11 cellular contexts compared by ENCODE assay signal in genomic region chr11:3156282-3156660, GRCh38. TPM values are rescaled to one million over a fixed set of nuclear protein-coding genes. Genes with fewer than 3 reads are reported as not detected.
DNase-seq lines count a peak whose midpoint lies in the region; TF ChIP-seq lines count a peak whose summit lies in the region.
"Had no signal": no experiment of that assay in that cellular context is flagged by ENCODE, and none has a peak within 500 bp of the region (broad histone marks: within the 10 kb centered on the region; RNA-seq: fewer than 3 reads in every experiment).

No MANE protein-coding gene starts in this region.

- DNase-seq in HFF-Myc (ENCODE audit: extremely low read depth, low read depth) (peak; percentile 52), brain microvascular endothelial cell (peak; percentile 45), T1000 (lab: John Stamatoyannopoulos, UW) (no peak), HT-29 (ENCODE audit: low spot score) (no peak), SKM-1 (lab: John Stamatoyannopoulos, UW; ENCODE audit: unreplicated experiment) (no peak)
- no peak for DNase-seq in effector memory CD4-positive, alpha-beta T cell
- DNase-seq: COR-L47, NCI-H1436, NCI-H82 had no signal

- TF ChIP-seq RAD21 in liver (IDR thresholded peaks at IDR 0.05) = no peak

- WGBS in liver = 76% methylated on average over 14 of the region's 14 CpGs

- H3K4me1 ChIP-seq in liver (ENCODE audit: control insufficient read depth in 4 of 4, insufficient read depth in 4 of 4, low read length in 3 of 4) = peaks cover 0 to 7% (median 4%) of the 10 kb centered on the region in 4 donors
- H3K4me1 ChIP-seq in effector memory CD4-positive, alpha-beta T cell (ENCODE audit: control insufficient read depth, insufficient read depth, low read length, poor library complexity, severe bottlenecking) = no peaks in the 10 kb centered on the region

- TF ChIP-seq CTCF in HFF-Myc (IDR thresholded peaks at IDR 0.05; ENCODE audit: low read depth, low read length, missing control alignments) = no peak
- no peak for TF ChIP-seq CTCF in brain microvascular endothelial cell (IDR thresholded peaks at IDR 0.05; ENCODE audit: low read depth, low read length, missing control alignments)
- no peak for TF ChIP-seq CTCF in liver (IDR thresholded peaks at IDR 0.05; ENCODE audit: low read depth, low read length, missing input control)

- peak overlapping the region; percentile 20 for H3K27ac ChIP-seq in brain microvascular endothelial cell
- H3K27ac ChIP-seq in liver (ENCODE audit: low read depth in 1 of 2, low read length in 2 of 2) = peak overlapping the region; percentile 16 to 37
- peak overlapping the region in 18 of 21 experiments; percentile 10 to 85 (median 55) for H3K27ac ChIP-seq in skin epidermis
- H3K27ac ChIP-seq in effector memory CD4-positive, alpha-beta T cell (ENCODE audit: insufficient read depth, low read length, poor library complexity, severe bottlenecking) = no peak overlapping the region

- no peak overlapping the region for H3K9ac ChIP-seq in liver (ENCODE audit: low read depth in 1 of 2, low read length in 2 of 2)

- in situ Hi-C loops in brain microvascular endothelial cell (cut with HindIII; ENCODE audit: low pct_ligation_motif_present, low sequenced_read_pairs) = no loop called here

- H3K27me3 ChIP-seq in brain microvascular endothelial cell (replicated peaks) = no peaks in the 10 kb centered on the region
- H3K27me3 ChIP-seq in liver (ENCODE audit: control insufficient read depth in 4 of 4, insufficient read depth in 4 of 4, low read length in 3 of 4) = no peaks in the 10 kb centered on the region
- no peaks in the 10 kb centered on the region for H3K27me3 ChIP-seq in effector memory CD4-positive, alpha-beta T cell (replicated peaks; ENCODE audit: control insufficient read depth, insufficient read depth, low read length, poor library complexity, severe bottlenecking)

- H3K36me3 ChIP-seq in brain microvascular endothelial cell (replicated peaks) = no peaks in the 10 kb centered on the region
- H3K36me3 ChIP-seq in liver (ENCODE audit: control insufficient read depth in 4 of 4, insufficient read depth in 3 of 4, low read depth in 1 of 4, low read length in 3 of 4) = no peaks in the 10 kb centered on the region
- H3K36me3 ChIP-seq in effector memory CD4-positive, alpha-beta T cell (ENCODE audit: control insufficient read depth, insufficient read depth, low read length) = no peaks in the 10 kb centered on the region

- H3K4me3 ChIP-seq in HFF-Myc (replicated peaks; ENCODE audit: low read depth, low read length) (peak overlapping the region; percentile 18; the same call in 1 of the 2 replicates), brain microvascular endothelial cell (ENCODE audit: low read depth, low read length) (no peak overlapping the region), liver (ENCODE audit: low read depth in 1 of 3, low read length in 3 of 3) (no peak overlapping the region), skin epidermis (no peak overlapping the region)
- no peak overlapping the region for H3K4me3 ChIP-seq in effector memory CD4-positive, alpha-beta T cell (ENCODE audit: insufficient read depth, low read depth, low read length, poor library complexity, severe bottlenecking)

- no peaks in the 10 kb centered on the region for H3K9me3 ChIP-seq in liver (ENCODE audit: control insufficient read depth in 4 of 4, low read length in 3 of 4)
- no peaks in the 10 kb centered on the region for H3K9me3 ChIP-seq in effector memory CD4-positive, alpha-beta T cell (ENCODE audit: control insufficient read depth, low read length)

TF ChIP-seq in liver, 16 proteins besides CTCF, POLR2A, EP300 and RAD21:
- TF ChIP-seq EGR1 (IDR thresholded peaks at IDR 0.05; ENCODE audit: low read depth in 2 of 2) (no peak), TAF1 (conservative IDR thresholded peaks at IDR 0.05) (no peak), JUND (IDR thresholded peaks at IDR 0.05) (no peak), REST (IDR thresholded peaks at IDR 0.05) (no peak), YY1 (IDR thresholded peaks at IDR 0.05) (no peak), FOXA1 (IDR thresholded peaks at IDR 0.05) (no peak), FOXA2 (IDR thresholded peaks at IDR 0.05) (no peak), NR2F2 (IDR thresholded peaks at IDR 0.05) (no peak), HNF4G (IDR thresholded peaks at IDR 0.05) (no peak), ATF3 (IDR thresholded peaks at IDR 0.05) (no peak), MAX (IDR thresholded peaks at IDR 0.05) (no peak), GABPA (IDR thresholded peaks at IDR 0.05 in 1 of 2, conservative IDR thresholded peaks at IDR 0.05 in 1 of 2) (no peak), HNF4A (conservative IDR thresholded peaks at IDR 0.05) (no peak), SP1 (IDR thresholded peaks at IDR 0.05) (no peak)
- TF ChIP-seq, protein P1, sequence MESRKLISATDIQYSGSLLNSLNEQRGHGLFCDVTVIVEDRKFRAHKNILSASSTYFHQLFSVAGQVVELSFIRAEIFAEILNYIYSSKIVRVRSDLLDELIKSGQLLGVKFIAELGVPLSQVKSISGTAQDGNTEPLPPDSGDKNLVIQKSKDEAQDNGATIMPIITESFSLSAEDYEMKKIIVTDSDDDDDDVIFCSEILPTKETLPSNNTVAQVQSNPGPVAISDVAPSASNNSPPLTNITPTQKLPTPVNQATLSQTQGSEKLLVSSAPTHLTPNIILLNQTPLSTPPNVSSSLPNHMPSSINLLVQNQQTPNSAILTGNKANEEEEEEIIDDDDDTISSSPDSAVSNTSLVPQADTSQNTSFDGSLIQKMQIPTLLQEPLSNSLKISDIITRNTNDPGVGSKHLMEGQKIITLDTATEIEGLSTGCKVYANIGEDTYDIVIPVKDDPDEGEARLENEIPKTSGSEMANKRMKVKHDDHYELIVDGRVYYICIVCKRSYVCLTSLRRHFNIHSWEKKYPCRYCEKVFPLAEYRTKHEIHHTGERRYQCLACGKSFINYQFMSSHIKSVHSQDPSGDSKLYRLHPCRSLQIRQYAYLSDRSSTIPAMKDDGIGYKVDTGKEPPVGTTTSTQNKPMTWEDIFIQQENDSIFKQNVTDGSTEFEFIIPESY (IDR thresholded peaks at IDR 0.05) = no peak
TF ChIP-seq in liver: peak in this region for 0.

RNA-seq across cellular contexts. Expression of gene OSBPL5, which starts 8.8 kb away (rescaled TPM):
- 1 to 10 TPM; 5.6 to 6.2 TPM for total RNA-seq in liver
- polyA plus RNA-seq in liver = 1 to 10 TPM in 1 of 2 donors, under 1 TPM in 1; 0.74 to 2.1 TPM
- 93.1 and 106 TPM in 2 replicates for total RNA-seq in HT-29 (2014; rRNA removed; shearing (Covaris generic))

Comparison
In these comparisons a context has a peak if more than half of its experiments do, and no peak if none do; other contexts are left out.
1. DNase-seq: peak in HFF-Myc (single experiment) and brain microvascular endothelial cell (single experiment); none in effector memory CD4-positive, alpha-beta T cell (0 of 3), T1000 (single experiment), HT-29 (single experiment) and SKM-1 (single experiment).
2. RNA of gene OSBPL5, which starts 8.8 kb away (total RNA-seq): 93.1 to 106 TPM in HT-29; 5.6 to 6.2 TPM in liver; every median in the first group is over 10 times any median in the second.